11 cellular contexts compared by ENCODE assay signal in genomic region chr2:189658281-189658680, GRCh38. TPM values are rescaled to one million over a fixed set of nuclear protein-coding genes. Genes with fewer than 3 reads are reported as not detected.
DNase-seq lines count a peak whose midpoint lies in the region; ATAC-seq lines count a peak whose summit lies in the region.
"Had no signal": no experiment of that assay in that cellular context is flagged by ENCODE, and none has a peak within 500 bp of the region (broad histone marks: within the 10 kb centered on the region; RNA-seq: fewer than 3 reads in every experiment).

No MANE protein-coding gene starts in this region.

- peak in 5 of 6 experiments; percentile 5 to 64 (median 30) for DNase-seq in stimulated activated naive CD4-positive, alpha-beta T cell (lab: John Stamatoyannopoulos, UW)
- DNase-seq in stimulated activated naive CD4-positive, alpha-beta T cell treated with Interleukin-2 at 50 U/mL for 16 hours (lab: John Stamatoyannopoulos, UW) = no peak
- DNase-seq in memory B cell (ENCODE audit: low spot score in 2 of 2) = no peak
- no peak for DNase-seq in anterior cingulate cortex (lab: John Stamatoyannopoulos, UW)
- DNase-seq in NCI-H1092 treated with DMSO at 0.1 percent for 48 hours (lab: John Stamatoyannopoulos, UW) = no peak
- DNase-seq: activated CD8-positive, alpha-beta memory T cell treated with anti-CD3 and anti-CD28 coated beads, Interleukin-2, amount 50 U/mL, for 48 hours; NCI-H524 treated with DMSO at 0.1 percent for 48 hours; sigmoid colon had no signal

- H3K4me1 Mint-ChIP-seq in activated T-helper 17 cell treated with anti-CD3 and anti-CD28 coated beads, Interleukin-2, amount 50 U/mL, for 72 hours = peaks cover 20% of the 10 kb centered on the region
- H3K4me1 Mint-ChIP-seq in memory B cell = peaks cover 18% of the 10 kb centered on the region

- peak overlapping the region; percentile 65 for H3K27ac Mint-ChIP-seq in activated T-helper 17 cell treated with anti-CD3 and anti-CD28 coated beads, Interleukin-2, amount 50 U/mL, for 72 hours
- peak overlapping the region; percentile 93 for H3K27ac Mint-ChIP-seq in memory B cell

- no peaks in the 10 kb centered on the region for H3K9me3 Mint-ChIP-seq in activated T-helper 17 cell treated with anti-CD3 and anti-CD28 coated beads, Interleukin-2, amount 50 U/mL, for 72 hours
- no peaks in the 10 kb centered on the region for H3K9me3 Mint-ChIP-seq in memory B cell

- ATAC-seq in activated T-helper 17 cell treated with anti-CD3 and anti-CD28 coated beads, Interleukin-2, amount 50 U/mL, for 72 hours (replicated peaks) = peak; percentile 2
- peak; percentile 2 for ATAC-seq in memory B cell (ENCODE audit: low read depth)
- no peak for ATAC-seq in HG02763 (IDR thresholded peaks at IDR 0.05; ENCODE audit: unreplicated experiment)
- no peak for ATAC-seq in HG03095 (IDR thresholded peaks at IDR 0.05; ENCODE audit: unreplicated experiment)

- no peaks in the 10 kb centered on the region for H3K27me3 Mint-ChIP-seq in activated T-helper 17 cell treated with anti-CD3 and anti-CD28 coated beads, Interleukin-2, amount 50 U/mL, for 72 hours
- H3K27me3 Mint-ChIP-seq in memory B cell = no peaks in the 10 kb centered on the region

- H3K4me3 Mint-ChIP-seq in activated T-helper 17 cell treated with anti-CD3 and anti-CD28 coated beads, Interleukin-2, amount 50 U/mL, for 72 hours = peak overlapping the region; percentile 72
- peak overlapping the region; percentile 56 for H3K4me3 Mint-ChIP-seq in memory B cell

- H3K36me3 Mint-ChIP-seq in activated T-helper 17 cell treated with anti-CD3 and anti-CD28 coated beads, Interleukin-2, amount 50 U/mL, for 72 hours (ENCODE audit: low read depth) = no peaks in the 10 kb centered on the region
- no peaks in the 10 kb centered on the region for H3K36me3 Mint-ChIP-seq in memory B cell

RNA-seq across cellular contexts. Expression of gene ASNSD1, which starts 3.0 kb away (rescaled TPM):
- 10 to 100 TPM; 48.4 to 76.7 TPM for total RNA-seq in activated T-helper 17 cell treated with anti-CD3 and anti-CD28 coated beads, Interleukin-2, amount 50 U/mL, for 72 hours

RNA-seq across cellular contexts. Expression of gene ANKAR, which starts 16.2 kb away (rescaled TPM):
- 1 to 10 TPM; 4.2 to 4.4 TPM for total RNA-seq in activated T-helper 17 cell treated with anti-CD3 and anti-CD28 coated beads, Interleukin-2, amount 50 U/mL, for 72 hours

Comparison
In these comparisons a context has a peak if more than half of its experiments do, and no peak if none do; other contexts are left out.
1. DNase-seq: peak in stimulated activated naive CD4-positive, alpha-beta T cell (5 of 6); none in stimulated activated naive CD4-positive, alpha-beta T cell treated with Interleukin-2 at 50 U/mL for 16 hours (single experiment), memory B cell (0 of 2), anterior cingulate cortex (0 of 58) and NCI-H1092 treated with DMSO at 0.1 percent for 48 hours (single experiment).
2. ATAC-seq: peak in activated T-helper 17 cell treated with anti-CD3 and anti-CD28 coated beads, Interleukin-2, amount 50 U/mL, for 72 hours (single experiment) and memory B cell (single experiment); none in HG02763 (single experiment) and HG03095 (single experiment).